Comparison of ENCODE assay signal across 8 cellular contexts in the genomic region with DNA sequence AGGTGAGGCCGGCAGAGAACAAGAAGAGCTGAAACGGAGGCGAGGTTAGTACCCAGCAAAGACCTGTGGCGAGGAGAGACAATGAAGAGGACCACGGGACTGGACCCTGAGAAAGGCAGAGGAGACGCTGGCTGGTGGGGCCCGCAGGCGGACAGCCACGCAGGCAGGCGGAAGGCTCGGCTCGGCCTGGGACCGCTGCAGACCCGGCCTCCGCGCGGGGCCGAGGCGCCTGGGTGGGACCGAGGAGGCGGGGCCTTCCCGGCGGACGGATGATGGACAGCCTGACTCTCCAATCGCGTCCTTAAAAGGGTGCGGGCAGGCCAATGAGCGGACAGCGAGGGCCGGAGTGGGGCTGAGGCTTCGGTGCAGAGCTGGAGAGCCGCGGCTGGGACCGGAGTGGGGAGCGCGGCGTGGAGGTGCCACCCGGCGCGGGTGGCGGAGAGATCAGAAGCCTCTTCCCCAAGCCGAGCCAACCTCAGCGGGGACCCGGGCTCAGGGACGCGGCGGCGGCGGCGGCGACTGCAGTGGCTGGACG. TPM values are rescaled to one million over a fixed set of nuclear protein-coding genes. Genes with fewer than 3 reads are reported as not detected.
A peak's percentile ranks its signal among the peaks of the same experiment; 100 is the strongest.
DNase-seq lines count a peak whose midpoint lies in the region; ATAC-seq and TF ChIP-seq lines count a peak whose summit lies in the region.

Gene MPZL1, plus strand, starts transcription at position 366 of the 535 bp plus-strand sequence. CDS start 170 bp downstream, outside the sequence.

- H3K4me3 ChIP-seq in dorsolateral prefrontal cortex (peak within 1 kb of the TSS; percentile 72 to 98 (median 90)), lower leg skin (ENCODE audit: low read depth, poor library complexity, severe bottlenecking) (peak within 1 kb of the TSS; percentile 88)

- peaks cover 1 to 6% (median 2%) of the 10 kb centered on the region in 3 donors for H3K27me3 Mint-ChIP-seq in CD14-positive monocyte (ENCODE audit: low read depth in 3 of 3)
- no peaks in the 10 kb centered on the region for H3K27me3 Mint-ChIP-seq in activated CD4-positive, alpha-beta memory T cell treated with anti-CD3 and anti-CD28 coated beads for 36 hours

- peak within 1 kb of the TSS in 58 of 59 donors; percentile 40 to 94 (median 85) for H3K27ac ChIP-seq in dorsolateral prefrontal cortex

- 0 to 1% methylated on average over 42 to 44 of the region's 52 CpGs for WGBS in lower leg skin, 2 donors

- TF ChIP-seq CTCF in CD14-positive monocyte (IDR thresholded peaks at IDR 0.05): no peak
- TF ChIP-seq CTCF in dorsolateral prefrontal cortex (IDR thresholded peaks at IDR 0.05 in 54 of 56, conservative IDR thresholded peaks at IDR 0.05 in 2 of 56; ENCODE audit: low read depth in 1 of 56, partially characterized antibody in 56 of 56): peak in 24 of 56 donors; percentile 6 to 42 (median 18)
- peak in 1 of 3 donors; percentile 11 for TF ChIP-seq CTCF in lower leg skin (IDR thresholded peaks at IDR 0.05)

- peaks cover 0 to 3% of the 10 kb centered on the region in 2 donors for H3K36me3 Mint-ChIP-seq in CD14-positive monocyte
- H3K36me3 Mint-ChIP-seq in activated CD4-positive, alpha-beta memory T cell treated with anti-CD3 and anti-CD28 coated beads for 36 hours: no peaks in the 10 kb centered on the region

- H3K9me3 Mint-ChIP-seq in CD14-positive monocyte: peaks cover 0 to 1% (median 0%) of the 10 kb centered on the region in 7 donors
- no peaks in the 10 kb centered on the region for H3K9me3 Mint-ChIP-seq in activated CD4-positive, alpha-beta memory T cell treated with anti-CD3 and anti-CD28 coated beads for 36 hours

- TF ChIP-seq POLR2A in lower leg skin (IDR thresholded peaks at IDR 0.05): no peak

- H3K27ac Mint-ChIP-seq in CD14-positive monocyte: peak within 1 kb of the TSS; percentile 85 to 95 (median 92)
- peak within 1 kb of the TSS; percentile 34 for H3K27ac Mint-ChIP-seq in activated CD4-positive, alpha-beta memory T cell treated with anti-CD3 and anti-CD28 coated beads for 36 hours

- peaks cover 0 to 6% (median 0%) of the 10 kb centered on the region in 45 donors for H3K27me3 ChIP-seq in dorsolateral prefrontal cortex

- peak; percentile 92 for ATAC-seq in GM19351 (IDR thresholded peaks at IDR 0.05; ENCODE audit: unreplicated experiment)
- peak; percentile 86 for ATAC-seq in HG03520 (IDR thresholded peaks at IDR 0.05; ENCODE audit: unreplicated experiment)

- CTCF ChIA-PET in activated CD4-positive, alpha-beta memory T cell treated with anti-CD3 and anti-CD28 coated beads for 36 hours (lab: Charles Lee): no interaction called here

- DNase-seq in CD14-positive monocyte (ENCODE audit: low spot score): peak; percentile 94
- peak; percentile 90 for DNase-seq in NCI-H774 (lab: John Stamatoyannopoulos, UW)
- DNase-seq in activated CD4-positive, alpha-beta memory T cell treated with anti-CD3 and anti-CD28 coated beads for 36 hours: peak; percentile 94
- DNase-seq in dorsolateral prefrontal cortex: peak; percentile 91 to 98 (median 94)
- peak; percentile 95 to 99 for DNase-seq in lower leg skin (ENCODE audit: low spot score in 2 of 2)
- DNase-seq in stimulated activated CD4-positive, alpha-beta T cell treated with anti-CD3 and anti-CD28 coated beads, Interleukin-4, amount 100 ng/mL, for 4 hours: peak; percentile 90 to 95

- H3K4me1 Mint-ChIP-seq in CD14-positive monocyte: peaks cover 58% of the 10 kb centered on the region
- peaks cover 50% of the 10 kb centered on the region for H3K4me1 Mint-ChIP-seq in activated CD4-positive, alpha-beta memory T cell treated with anti-CD3 and anti-CD28 coated beads for 36 hours (ENCODE audit: low read depth)

- POLR2A ChIA-PET in activated CD4-positive, alpha-beta memory T cell treated with anti-CD3 and anti-CD28 coated beads for 36 hours (lab: Charles Lee): no interaction called here

- H3K4me3 Mint-ChIP-seq in CD14-positive monocyte: peak within 1 kb of the TSS; percentile 95 to 99
- peak within 1 kb of the TSS; percentile 88 for H3K4me3 Mint-ChIP-seq in activated CD4-positive, alpha-beta memory T cell treated with anti-CD3 and anti-CD28 coated beads for 36 hours

- intact Hi-C loops in CD14-positive monocyte (cut with micrococcal nuclease) (loop anchor here (5.0 kb wide), 2 partner anchors 81 to 216 kb away; partner anchors contain the start of genes DCAF6 (in 1 of the 2) and MPC2 (in 1 of the 2)), dorsolateral prefrontal cortex (cut with DNase I) (loop anchor here (1.0 to 10.0 kb wide), 5 partner anchors 41 to 363 kb away; partner anchors contain the start of genes DCAF6 (in 1 of the 2) and MPC2 (in 1 of the 2)), lower leg skin (cut with DNase I; ENCODE audit: low total_unique reads) (loop anchor here (10.0 kb wide), 1 partner anchor 83 kb away; no protein-coding TSS in a partner anchor)
- intact Hi-C loops in activated CD4-positive, alpha-beta memory T cell treated with anti-CD3 and anti-CD28 coated beads for 36 hours (cut with micrococcal nuclease): no loop called here

RNA-seq across cellular contexts. Expression of gene MPZL1, which starts in this region (rescaled TPM):
- polyA plus RNA-seq in CD14-positive monocyte: 10 to 100 TPM; 61.8 to 63.6 TPM
- total RNA-seq in activated CD4-positive, alpha-beta memory T cell treated with anti-CD3 and anti-CD28 coated beads for 36 hours: 10 to 100 TPM; 21.9 to 23.0 TPM
- total RNA-seq in dorsolateral prefrontal cortex: 10 to 100 TPM; 23.8 to 52.3 (median 34.9) TPM
- 10 to 100 TPM; 24.9 to 54.6 (median 30.9) TPM for total RNA-seq in lower leg skin

Comparison
In these comparisons a context has a peak if more than half of its experiments do, and no peak if none do; other contexts are left out.
1. Peak in every context shown above with its lines: DNase-seq, ATAC-seq, H3K4me3 ChIP-seq and H3K27ac ChIP-seq.